Comparison of ENCODE assay signal across 8 cellular contexts in the genomic region with DNA sequence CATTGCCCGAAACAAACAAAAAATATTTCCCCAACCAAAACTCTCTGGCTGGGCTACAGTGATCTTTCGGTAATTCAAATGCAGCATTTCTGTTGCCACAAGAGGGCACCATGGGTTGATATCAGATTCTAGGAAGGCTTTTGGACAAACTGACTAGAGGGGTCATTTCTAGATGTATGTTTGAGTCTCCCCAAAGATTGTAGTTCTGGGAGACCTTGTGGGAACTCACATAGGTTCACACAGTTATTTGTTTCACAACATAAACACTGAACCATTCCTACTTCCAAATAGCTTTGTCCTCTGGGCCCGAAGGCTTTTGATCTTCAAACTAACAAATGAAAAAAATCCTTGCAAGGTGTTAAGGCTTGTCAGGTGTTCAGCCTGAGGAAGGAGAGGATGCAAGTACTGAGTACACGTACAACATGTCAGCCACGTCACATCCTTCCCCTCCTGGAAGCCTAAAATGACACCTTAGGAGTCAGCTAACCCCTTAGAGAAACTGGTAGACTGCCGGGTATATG. TPM values are rescaled to one million over a fixed set of nuclear protein-coding genes. Genes with fewer than 3 reads are reported as not detected.
A peak's percentile ranks its signal among the peaks of the same experiment; 100 is the strongest.
DNase-seq lines count a peak whose midpoint lies in the region; ATAC-seq, FAIRE-seq and TF ChIP-seq lines count a peak whose summit lies in the region.

No MANE protein-coding gene starts in this region.

- peaks cover 7% of the 10 kb centered on the region for H3K27me3 Mint-ChIP-seq in mesothelial cell of epicardium (ENCODE audit: low read depth)

- H2BK5ac ChIP-seq in H1 (ENCODE audit: low read depth, low read length): no peak overlapping the region

- in situ Hi-C loops in transverse colon (cut with MboI; ENCODE audit: low pct_ligation_motif_present in 1 of 4, low pct_unique_long_range_greater_than_20kb in 1 of 4, low sequenced_read_pairs in 3 of 4): loop anchor here in 2 of 4 donors (10.0 kb wide), 1 partner anchor 70 kb away; a partner anchor contains a TSS

- H3K36me3 Mint-ChIP-seq in mesothelial cell of epicardium: no peaks in the 10 kb centered on the region

- TF ChIP-seq EP300 in H1 (IDR thresholded peaks at IDR 0.05; ENCODE audit: borderline replicate concordance in 1 of 2, low read depth in 2 of 2, low read length in 2 of 2) (no peak), transverse colon (IDR thresholded peaks at IDR 0.05; ENCODE audit: low read depth) (no peak)

- H3K27me3 ChIP-seq in BJ (ENCODE audit: control insufficient read depth, insufficient read depth, low read length) (no peaks in the 10 kb centered on the region; the same call in 1 of the 2 replicates), H1 (replicated peaks in 1 of 4; ENCODE audit: control insufficient read depth in 3 of 4, extremely low read depth in 1 of 4, insufficient read depth in 3 of 4, low read length in 3 of 4) (no peaks in the 10 kb centered on the region), transverse colon (no peaks in the 10 kb centered on the region)

- no peak overlapping the region for H3K14ac ChIP-seq in H1 (ENCODE audit: insufficient read length)

- ATAC-seq in GM18858 (IDR thresholded peaks at IDR 0.05; ENCODE audit: unreplicated experiment): peak; percentile 47

- peaks cover 4% of the 10 kb centered on the region for H3K9me3 Mint-ChIP-seq in mesothelial cell of epicardium

- no peak overlapping the region for H3K27ac ChIP-seq in H1 (ENCODE audit: low read depth, low read length)
- H3K27ac ChIP-seq in transverse colon: no peak overlapping the region

- H3K23me2 ChIP-seq in H1 (ENCODE audit: low read depth, low read length): peaks cover 8% of the 10 kb centered on the region; the same call in 1 of the 2 replicates

- no peak overlapping the region for H3K4me2 ChIP-seq in H1 (ENCODE audit: insufficient read depth in 1 of 2, low read depth in 2 of 2, low read length in 2 of 2)

- no peak overlapping the region for H3K27ac Mint-ChIP-seq in mesothelial cell of epicardium

- no peak overlapping the region for H4K5ac ChIP-seq in H1 (ENCODE audit: insufficient read length, low read depth, low read length)

- H3K18ac ChIP-seq in H1 (ENCODE audit: extremely low read depth, low read length): no peak overlapping the region

- H4K91ac ChIP-seq in H1 (replicated peaks; ENCODE audit: insufficient read length, low read length): no peak overlapping the region

- H3K79me1 ChIP-seq in H1 (ENCODE audit: low read depth, low read length): no peaks in the 10 kb centered on the region

- H2AK5ac ChIP-seq in H1 (ENCODE audit: low read depth, low read length): no peak overlapping the region

- POLR2A ChIA-PET in BJ (lab: Charles Lee): no interaction called here
- POLR2A ChIA-PET in H1 (lab: Charles Lee; ENCODE audit: partially characterized antibody): no interaction called here

- FAIRE-seq in H1 (lab: Jason Lieb, UNC): peak; percentile 81

- H2BK120ac ChIP-seq in H1 (replicated peaks; ENCODE audit: low read depth, low read length): no peak overlapping the region

- H3K23ac ChIP-seq in H1 (ENCODE audit: insufficient read length): no peak overlapping the region

- no peak overlapping the region for H3K4me3 Mint-ChIP-seq in mesothelial cell of epicardium

- intact Hi-C loops in transverse colon (cut with DNase I; ENCODE audit: low total_unique reads): no loop called here

- no peaks in the 10 kb centered on the region for H3K36me3 ChIP-seq in BJ (ENCODE audit: control insufficient read depth, insufficient read depth, low read length)
- H3K36me3 ChIP-seq in H1 (ENCODE audit: control insufficient read depth in 2 of 4, insufficient read depth in 4 of 4, low read length in 3 of 4): no peaks in the 10 kb centered on the region
- no peaks in the 10 kb centered on the region for H3K36me3 ChIP-seq in transverse colon

- no peak overlapping the region for H3K9ac ChIP-seq in H1 (replicated peaks in 1 of 4; ENCODE audit: extremely low read depth in 1 of 4, low read depth in 3 of 4, low read length in 3 of 4)

- CTCF ChIA-PET in BJ (lab: Yijun Ruan, JAX) (interaction anchor here (0.7 to 5.1 kb wide), 22 partner anchors 9 to 396 kb away, joined by 3 to 32 read pairs (median 5); a partner anchor contains a TSS), H1 (lab: Charles Lee; ENCODE audit: partially characterized antibody) (interaction anchor here (0.7 to 3.2 kb wide), 28 partner anchors 9 to 391 kb away, joined by 3 to 15 read pairs (median 6); no protein-coding TSS in a partner anchor)

- H2BK20ac ChIP-seq in H1 (ENCODE audit: low read length): no peak overlapping the region

- H2BK12ac ChIP-seq in H1 (ENCODE audit: low read depth, low read length): no peak overlapping the region

- H3K9me3 ChIP-seq in H1 (ENCODE audit: insufficient read depth in 2 of 2, low read depth in 1 of 2, low read length in 1 of 2) (no peaks in the 10 kb centered on the region), transverse colon (no peaks in the 10 kb centered on the region)

- TF ChIP-seq CTCF in BJ (IDR thresholded peaks at IDR 0.05; ENCODE audit: insufficient read depth, low read depth, low read length) (peak; percentile 79), H1 (IDR thresholded peaks at IDR 0.05; ENCODE audit: control extremely low read depth in 1 of 3, insufficient read depth in 1 of 3, low read depth in 1 of 3, low read length in 3 of 3) (peak in 2 of 3 experiments; percentile 73 to 78; a peak in 3 of 4 replicates), mesothelial cell of epicardium (IDR thresholded peaks at IDR 0.05; ENCODE audit: unreplicated experiment) (peak; percentile 56), transverse colon (IDR thresholded peaks at IDR 0.05) (peak; percentile 65 to 75 (median 73))

- no peaks in the 10 kb centered on the region for H3K79me2 ChIP-seq in H1 (ENCODE audit: control insufficient read depth in 1 of 2, insufficient read depth in 2 of 2, low read length in 2 of 2)

- TF ChIP-seq POLR2A in H1 (IDR thresholded peaks at IDR 0.05; ENCODE audit: control extremely low read depth in 1 of 2, low read depth in 2 of 2, low read length in 2 of 2): no peak
- TF ChIP-seq POLR2A in transverse colon (IDR thresholded peaks at IDR 0.05): no peak

- H3K4ac ChIP-seq in H1 (replicated peaks; ENCODE audit: insufficient read length, low read depth, low read length): no peak overlapping the region

- WGBS in H1 (ENCODE audit: extremely low coverage in 1 of 2, insufficient coverage in 1 of 2, insufficient read length in 1 of 2, insufficient replicate concordance in 2 of 2, low coverage in 1 of 2, low lambda C conversion rate in 2 of 2, missing lambda C conversion rate in 1 of 2), 2 experiments: 58% methylated on average over 6 of the region's 6 CpGs; no CpG with 5 or more reads in 1 of the 2 experiments
- 43 to 51% methylated on average over 5 to 6 of the region's 6 CpGs for WGBS in transverse colon (ENCODE audit: low coverage in 1 of 2), 2 donors

- H3K4me3 ChIP-seq in BJ (ENCODE audit: low read depth, low read length) (no peak overlapping the region), H1 (ENCODE audit: extremely low read depth in 1 of 4, insufficient read depth in 2 of 4, low read depth in 3 of 4, low read length in 4 of 4) (no peak overlapping the region), transverse colon (no peak overlapping the region)

- DNase-seq in BJ (ENCODE audit: low read depth) (no peak), NAMALWA (ENCODE audit: low spot score) (peak; percentile 87), H1 (ENCODE audit: low read depth in 1 of 2, low spot score in 2 of 2) (peak in 1 of 2 experiments; percentile 74), mesothelial cell of epicardium (ENCODE audit: low spot score in 2 of 2, unreplicated experiment in 2 of 2) (no peak), transverse colon (peak; percentile 68), amniotic stem cell (lab: John Stamatoyannopoulos, UW) (no peak)
- peak; percentile 62 to 65 for DNase-seq in activated CD4-positive, alpha-beta T cell treated with anti-CD3 and anti-CD28 coated beads for 4 hours

- H3K4me1 ChIP-seq in H1 (replicated peaks in 1 of 4; ENCODE audit: control insufficient read depth in 3 of 4, insufficient read depth in 4 of 4, low read length in 3 of 4): no peaks in the 10 kb centered on the region
- H3K4me1 ChIP-seq in transverse colon: peaks cover 0 to 13% (median 7%) of the 10 kb centered on the region in 4 donors

- no peak overlapping the region for H2AFZ ChIP-seq in H1 (ENCODE audit: low read length)

- H4K8ac ChIP-seq in H1 (ENCODE audit: extremely low read depth, insufficient read depth, low read length): no peak overlapping the region; the same call in 1 of the 2 replicates

- H3K56ac ChIP-seq in H1 (replicated peaks; ENCODE audit: insufficient read length, low read depth, low read length): no peak overlapping the region

- no peaks in the 10 kb centered on the region for H3K4me1 Mint-ChIP-seq in mesothelial cell of epicardium

- no peak overlapping the region for H2BK15ac ChIP-seq in H1 (ENCODE audit: low read length)

- peak; percentile 69 to 74 for TF ChIP-seq RAD21 in H1 (IDR thresholded peaks at IDR 0.05 in 1 of 2, conservative IDR thresholded peaks at IDR 0.05 in 1 of 2; ENCODE audit: low read depth in 2 of 2, low read length in 2 of 2)

- no peaks in the 10 kb centered on the region for H4K20me1 ChIP-seq in H1 (replicated peaks in 1 of 2; ENCODE audit: control insufficient read depth in 1 of 2, insufficient read depth in 2 of 2, low read length in 2 of 2)

RNA-seq across cellular contexts. Expression of a gene that starts 37.0 kb away (rescaled TPM):
- polyA plus RNA-seq in BJ (2011; rRNA removed) (4.6 and 7.5 TPM in 2 replicates), H1 (2011; rRNA removed) (1.4 and 2.5 TPM in 2 replicates)
- 2.6 and 4.0 TPM in 2 replicates for polyA minus RNA-seq in BJ (2011; rRNA and poly(A)+ RNA removed)
- 0.98 and 1.3 TPM in 2 replicates for total RNA-seq in H1 (2021; fragmentation: NEBNext Ultra II Directional; extraction: Animal tissue kit (Norgen Biotek cat#: 25700))
- polyA plus RNA-seq in H1 (2011; cell fraction: cytosol; rRNA removed): 1.5 TPM
- 2.1 TPM for polyA plus RNA-seq in H1 (2011; cell fraction: nucleus; rRNA removed)
- polyA plus RNA-seq in H1 (2012, experiment 1 of 2): 0.44 to 1.1 TPM (median 0.83 TPM) in 4 replicates
- 1.2 TPM for polyA plus RNA-seq in H1 (2012, experiment 2 of 2)
- 1.1 TPM for polyA plus RNA-seq in H1 (2013, experiment 1 of 2)
- polyA plus RNA-seq in H1 (2013, experiment 2 of 2): 0.81 TPM
- 0.27 and 1.7 TPM in 2 replicates for polyA minus RNA-seq in H1 (2011; rRNA and poly(A)+ RNA removed)
- polyA minus RNA-seq in H1 (2011; cell fraction: cytosol; rRNA and poly(A)+ RNA removed): not detected
- 2.3 TPM for polyA minus RNA-seq in H1 (2011; cell fraction: nucleus; rRNA and poly(A)+ RNA removed)
- total RNA-seq in mesothelial cell of epicardium (not detected in 3 replicates), transverse colon (10 to 100 TPM in 3 of 4 donors, 1 to 10 TPM in 1; 3.7 to 58.1 (median 24.6) TPM)

RNA-seq across cellular contexts. Expression of a gene that starts 47.9 kb away (rescaled TPM):
- polyA plus RNA-seq in BJ (2011; rRNA removed): not detected in 2 replicates
- not detected in 2 replicates for polyA minus RNA-seq in BJ (2011; rRNA and poly(A)+ RNA removed)
- not detected in 2 replicates for total RNA-seq in H1 (2021; fragmentation: NEBNext Ultra II Directional; extraction: Animal tissue kit (Norgen Biotek cat#: 25700))
- not detected in 2 replicates for polyA plus RNA-seq in H1 (2011; rRNA removed)
- polyA plus RNA-seq in H1 (2011; cell fraction: cytosol; rRNA removed): not detected
- polyA plus RNA-seq in H1 (2011; cell fraction: nucleus; rRNA removed): not detected
- not detected in 4 replicates for polyA plus RNA-seq in H1 (2012, experiment 1 of 2)
- not detected for polyA plus RNA-seq in H1 (2012, experiment 2 of 2)
- not detected for polyA plus RNA-seq in H1 (2013, experiment 1 of 2)
- polyA plus RNA-seq in H1 (2013, experiment 2 of 2): not detected
- not detected in 2 replicates for polyA minus RNA-seq in H1 (2011; rRNA and poly(A)+ RNA removed)
- not detected for polyA minus RNA-seq in H1 (2011; cell fraction: cytosol; rRNA and poly(A)+ RNA removed)
- not detected for polyA minus RNA-seq in H1 (2011; cell fraction: nucleus; rRNA and poly(A)+ RNA removed)
- total RNA-seq in mesothelial cell of epicardium: not detected in 3 replicates
- total RNA-seq in transverse colon: 1 to 10 TPM in 1 of 4 donors, under 1 TPM in 1, not detected in 2; 0.79 to 1.1 TPM

Comparison
In these comparisons a context has a peak if more than half of its experiments do, and no peak if none do; other contexts are left out.
1. DNase-seq: peak in NAMALWA (single experiment), activated CD4-positive, alpha-beta T cell treated with anti-CD3 and anti-CD28 coated beads for 4 hours (2 of 2) and transverse colon (single experiment); none in BJ (single experiment), mesothelial cell of epicardium (0 of 2) and amniotic stem cell (single experiment).
2. Peak in every context shown above with its lines, with median percentiles within 50 percentile points of each other: CTCF ChIP-seq.